13 cellular contexts compared by ENCODE assay signal in genomic region chr5:156406023-156406422, GRCh38.
DNase-seq lines count a peak whose midpoint lies in the region; ATAC-seq and TF ChIP-seq lines count a peak whose summit lies in the region.
"Had no signal": no experiment of that assay in that cellular context is flagged by ENCODE, and none has a peak within 500 bp of the region (broad histone marks: within the 10 kb centered on the region; RNA-seq: fewer than 3 reads in every experiment).

No MANE protein-coding gene starts in this region.

- H3K4me1 ChIP-seq in psoas muscle: peaks cover 27% of the 10 kb centered on the region
- H3K4me1 ChIP-seq: Peyer's patch had no signal

- 24 to 30% (median 27%) methylated on average over 3 of the region's 3 CpGs for WGBS in psoas muscle, 3 donors

- TF ChIP-seq CTCF in psoas muscle (IDR thresholded peaks at IDR 0.05): no peak

- no peak overlapping the region for H3K4me3 ChIP-seq in psoas muscle
- H3K4me3 ChIP-seq: Peyer's patch had no signal

- H3K9me3 ChIP-seq in psoas muscle: no peaks in the 10 kb centered on the region
- H3K9me3 ChIP-seq: Peyer's patch had no signal

- peak overlapping the region; percentile 27 for H3K27ac ChIP-seq in psoas muscle

- intact Hi-C loops in psoas muscle (cut with DNase I): no loop called here

- no peaks in the 10 kb centered on the region for H3K36me3 ChIP-seq in psoas muscle (ENCODE audit: insufficient read depth in 1 of 2, low read depth in 1 of 2)
- H3K36me3 ChIP-seq: Peyer's patch had no signal

- ATAC-seq in psoas muscle (peak; percentile 21 to 53 (median 35)), HG03045 (IDR thresholded peaks at IDR 0.05; ENCODE audit: unreplicated experiment) (no peak)

- peak; percentile 37 for DNase-seq in Caki2 (ENCODE audit: low read depth)
- peak; percentile 14 for DNase-seq in NCI-H1694 treated with DMSO at 0.1 percent for 48 hours (lab: John Stamatoyannopoulos, UW)
- DNase-seq in glomerular visceral epithelial cell (ENCODE audit: extremely low spot score): peak; percentile 65
- no peak for DNase-seq in psoas muscle
- no peak for DNase-seq in NCI-H1105 treated with DMSO at 0.1 percent for 48 hours (lab: John Stamatoyannopoulos, UW)
- DNase-seq in EL: no peak
- DNase-seq: AML-193, DMS153, KG1, NCI-H1417 treated with DMSO at 0.1 percent for 48 hours, NCI-H2029, Peyer's patch had no signal

- H3K27me3 ChIP-seq in psoas muscle (ENCODE audit: insufficient read depth in 3 of 3, low read length in 2 of 3): no peaks in the 10 kb centered on the region
- H3K27me3 ChIP-seq: Peyer's patch had no signal

- in situ Hi-C loops in Caki2 (cut with HindIII; ENCODE audit: low pct_unique_long_range_greater_than_20kb, low sequenced_read_pairs): no loop called here

Comparison
In these comparisons a context has a peak if more than half of its experiments do, and no peak if none do; other contexts are left out.
1. DNase-seq: peak in Caki2 (single experiment), NCI-H1694 treated with DMSO at 0.1 percent for 48 hours (single experiment) and glomerular visceral epithelial cell (single experiment); none in psoas muscle (0 of 2), NCI-H1105 treated with DMSO at 0.1 percent for 48 hours (single experiment) and EL (single experiment).